Comparison of ENCODE assay signal across 9 cellular contexts in genomic region chr1:16872152-16873075, GRCh38. TPM values are rescaled to one million over a fixed set of nuclear protein-coding genes. Genes with fewer than 3 reads are reported as not detected.
DNase-seq lines count a peak whose midpoint lies in the region; ATAC-seq and TF ChIP-seq lines count a peak whose summit lies in the region.
"Not testable (repeated sequence)": the region's sequence is repeated elsewhere in the genome, so short reads cannot be mapped to it uniquely, and the experiment has no call there.
"Had no signal": no experiment of that assay in that cellular context is flagged by ENCODE, and none has a peak within 500 bp of the region (broad histone marks: within the 10 kb centered on the region; RNA-seq: fewer than 3 reads in every experiment).

No MANE protein-coding gene starts in this region.

- H3K36me3 ChIP-seq in cardiac muscle cell, thoracic aorta: not testable (repeated sequence)

- ATAC-seq in memory B cell (ENCODE audit: low read depth): peak; percentile 39
- ATAC-seq in thoracic aorta (ENCODE audit: insufficient number of reproducible peaks, low FRiP score, low read depth): peak; percentile 60

- H3K27ac ChIP-seq in cardiac muscle cell, thoracic aorta: not testable (repeated sequence)

- not testable (repeated sequence) for H3K27me3 ChIP-seq in cardiac muscle cell; thoracic aorta (replicated peaks; ENCODE audit: insufficient read depth)

- peak overlapping the region; percentile 80 for H3K4me3 Mint-ChIP-seq in memory B cell

- not testable (repeated sequence) for H3K4me3 ChIP-seq in cardiac muscle cell
- H3K4me3 ChIP-seq in skeletal muscle cell (ENCODE audit: low read depth, low read length) (peak overlapping the region; percentile 30), thoracic aorta (peak overlapping the region; percentile 38)

- H3K9me3 Mint-ChIP-seq in memory B cell: not testable (repeated sequence)

- H3K27ac Mint-ChIP-seq in memory B cell: not testable (repeated sequence)

- H3K4me1 Mint-ChIP-seq in memory B cell: not testable (repeated sequence)

- not testable (repeated sequence) for H3K4me1 ChIP-seq in cardiac muscle cell (ENCODE audit: low read depth); thoracic aorta (ENCODE audit: control insufficient read depth in 1 of 2, low read depth in 2 of 2)

- H3K9me3 ChIP-seq in cardiac muscle cell (ENCODE audit: low read depth); thoracic aorta: not testable (repeated sequence)

- H3K36me3 Mint-ChIP-seq in memory B cell: not testable (repeated sequence)

- TF ChIP-seq CTCF in cardiac muscle cell (IDR thresholded peaks at IDR 0.05; ENCODE audit: low read depth, low read length); thoracic aorta (IDR thresholded peaks at IDR 0.05): not testable (repeated sequence)

- H3K27me3 Mint-ChIP-seq in memory B cell: not testable (repeated sequence)

- peak; percentile 97 for DNase-seq in ELF-1 (ENCODE audit: low read depth, low spot score)
- DNase-seq in NCI-H226: peak; percentile 5
- DNase-seq in activated T-cell treated with anti-CD3 and anti-CD28 coated beads for 24 hours (ENCODE audit: low read depth): peak; percentile 65
- DNase-seq in dedifferentiated amniotic fluid mesenchymal stem cell (ENCODE audit: extremely low spot score): peak; percentile 38
- peak; percentile 71 to 72 for DNase-seq in cardiac muscle cell (ENCODE audit: low read depth in 1 of 2, low spot score in 1 of 2)
- peak in 1 of 2 donors; percentile 44 for DNase-seq in memory B cell (ENCODE audit: low spot score in 2 of 2)
- DNase-seq in skeletal muscle cell (ENCODE audit: low read depth): peak; percentile 40
- not testable (repeated sequence) for DNase-seq in thoracic aorta (ENCODE audit: low spot score)

RNA-seq across cellular contexts. Expression of gene RNU1-2, which starts 23.4 kb away (rescaled TPM):
- total RNA-seq in cardiac muscle cell (under 0.01 TPM in 2 replicates), thoracic aorta (under 1 TPM; under 0.01 TPM)
- 3.8 TPM in 1 of 2 replicates, not detected in the other for polyA plus RNA-seq in cardiac muscle cell
- polyA plus RNA-seq: adrenal gland had no signal

RNA-seq across cellular contexts. Expression of gene CROCC, which starts 49.3 kb away (rescaled TPM):
- total RNA-seq in cardiac muscle cell: 17.9 and 30.3 TPM in 2 replicates
- polyA plus RNA-seq in cardiac muscle cell: 12.1 and 14.6 TPM in 2 replicates
- total RNA-seq in thoracic aorta: 10 to 100 TPM; 49.7 to 56.2 TPM
